10 cellular contexts compared by ENCODE assay signal in the genomic region with DNA sequence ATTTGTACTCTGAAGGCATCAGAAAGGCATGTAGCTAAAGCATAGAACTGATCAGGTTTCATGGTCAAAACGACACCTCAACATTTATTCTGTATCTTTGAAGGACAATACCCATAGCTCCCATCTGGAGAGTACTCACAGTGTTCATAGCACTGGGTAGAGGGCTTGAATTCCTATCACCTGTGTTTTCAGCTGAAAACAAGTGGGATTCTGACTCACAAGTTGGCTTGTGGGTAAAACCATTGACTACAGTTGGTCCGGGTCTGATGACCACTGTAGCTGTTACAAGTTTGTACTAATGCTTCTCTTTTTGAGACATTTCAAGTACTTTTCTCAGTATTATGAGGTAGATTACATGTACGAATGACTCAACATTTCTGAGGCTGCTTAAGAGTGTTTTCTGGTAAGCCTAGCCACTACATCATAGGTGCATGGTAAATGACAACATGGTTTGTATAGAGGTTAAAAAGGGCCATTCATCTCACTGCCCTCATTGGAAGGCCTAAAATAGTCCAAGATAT.
DNase-seq lines count a peak whose midpoint lies in the region; ATAC-seq and TF ChIP-seq lines count a peak whose summit lies in the region.
"Had no signal": no experiment of that assay in that cellular context is flagged by ENCODE, and none has a peak within 500 bp of the region (broad histone marks: within the 10 kb centered on the region; RNA-seq: fewer than 3 reads in every experiment).

No MANE protein-coding gene starts in this region.

- peak; percentile 69 for ATAC-seq in activated CD4-positive, alpha-beta T cell treated with anti-CD3 and anti-CD28 coated beads for 36 hours
- ATAC-seq in GM18517 (IDR thresholded peaks at IDR 0.05; ENCODE audit: unreplicated experiment) = no peak

- TF ChIP-seq POLR2A in ovary (IDR thresholded peaks at IDR 0.05) = no peak

- TF ChIP-seq EP300 in ovary (IDR thresholded peaks at IDR 0.05) = no peak

- peak overlapping the region; percentile 29 for H3K4me3 Mint-ChIP-seq in activated CD4-positive, alpha-beta T cell treated with anti-CD3 and anti-CD28 coated beads for 36 hours

- H3K27ac ChIP-seq in adipose tissue (ENCODE audit: low read depth, low read length) (peak overlapping the region; percentile 42), skeletal muscle tissue (ENCODE audit: low read depth, low read length) (peak overlapping the region; percentile 14), ovary (no peak overlapping the region)
- H3K27ac ChIP-seq: BLaER1 had no signal

- intact Hi-C loops in activated CD4-positive, alpha-beta T cell treated with anti-CD3 and anti-CD28 coated beads for 36 hours (cut with DNase I, micrococcal nuclease) = loop anchor here (1.0 to 10.0 kb wide), 11 partner anchors 9 to 626 kb away; partner anchors contain the start of genes AFTPH (in 1 of the 2), MDH1 (in 1 of the 2), PELI1 (in 1 of the 2) and UGP2 (in 1 of the 2)
- intact Hi-C loops in ovary (cut with DNase I) = no loop called here

- peak overlapping the region; percentile 97 for H3K27ac Mint-ChIP-seq in activated CD4-positive, alpha-beta T cell treated with anti-CD3 and anti-CD28 coated beads for 36 hours

- in situ Hi-C loops in KBM-7 (cut with MboI; ENCODE audit: low pct_unique_long_range_greater_than_20kb, low sequenced_read_pairs) = no loop called here

- no peak overlapping the region for H3K4me3 ChIP-seq in skeletal muscle tissue (ENCODE audit: low read length in 3 of 3)
- no peak overlapping the region for H3K4me3 ChIP-seq in ovary
- H3K4me3 ChIP-seq: BLaER1 had no signal

- H3K4me1 ChIP-seq in skeletal muscle tissue (ENCODE audit: control insufficient read depth in 3 of 3, insufficient read depth in 3 of 3, low read length in 3 of 3) (peaks cover 4 to 17% (median 10%) of the 10 kb centered on the region in 3 donors), ovary (ENCODE audit: insufficient read depth) (no peaks in the 10 kb centered on the region)

- H3K9ac ChIP-seq in skeletal muscle tissue (ENCODE audit: low read depth in 1 of 3, low read length in 3 of 3) = no peak overlapping the region
- H3K9ac ChIP-seq: BLaER1 had no signal

- H3K36me3 ChIP-seq in skeletal muscle tissue (ENCODE audit: control insufficient read depth in 3 of 3, insufficient read depth in 3 of 3, low read length in 3 of 3) (no peaks in the 10 kb centered on the region), ovary (no peaks in the 10 kb centered on the region)
- H3K36me3 ChIP-seq: BLaER1 had no signal

- DNase-seq in activated CD4-positive, alpha-beta T cell treated with anti-CD3 and anti-CD28 coated beads for 36 hours = peak; percentile 72
- no peak for DNase-seq in activated CD4-positive, alpha-beta T cell treated with anti-CD3 and anti-CD28 coated beads, Interleukin-2, amount 50 U/mL, for 1 hour
- DNase-seq in KBM-7 = peak; percentile 47
- no peak for DNase-seq in ovary
- DNase-seq in NCI-H2196 treated with DMSO at 0.1 percent for 48 hours (lab: John Stamatoyannopoulos, UW; ENCODE audit: unreplicated experiment) = no peak
- DNase-seq: right cardiac atrium had no signal

- TF ChIP-seq CTCF in ovary (IDR thresholded peaks at IDR 0.05) = no peak

- H3K27me3 Mint-ChIP-seq in activated CD4-positive, alpha-beta T cell treated with anti-CD3 and anti-CD28 coated beads for 36 hours = no peaks in the 10 kb centered on the region

- 64 to 84% (median 70%) methylated on average over 3 of the region's 3 CpGs for WGBS in adipose tissue, 3 donors
- WGBS in ovary, 3 donors = 83 to 94% (median 85%) methylated on average over 3 of the region's 3 CpGs

- no peaks in the 10 kb centered on the region for H3K36me3 Mint-ChIP-seq in activated CD4-positive, alpha-beta T cell treated with anti-CD3 and anti-CD28 coated beads for 36 hours (ENCODE audit: low read depth)

- no peaks in the 10 kb centered on the region for H3K9me3 ChIP-seq in skeletal muscle tissue (ENCODE audit: control insufficient read depth in 3 of 3, low read length in 3 of 3)
- H3K9me3 ChIP-seq in ovary = no peaks in the 10 kb centered on the region
- H3K9me3 ChIP-seq: BLaER1 had no signal

- H3K27me3 ChIP-seq in skeletal muscle tissue (ENCODE audit: control insufficient read depth in 3 of 3, insufficient read depth in 3 of 3, low read length in 3 of 3) (no peaks in the 10 kb centered on the region), ovary (no peaks in the 10 kb centered on the region)
- H3K27me3 ChIP-seq: BLaER1 had no signal

- H3K9me3 Mint-ChIP-seq in activated CD4-positive, alpha-beta T cell treated with anti-CD3 and anti-CD28 coated beads for 36 hours (ENCODE audit: low read depth) = peaks cover 2% of the 10 kb centered on the region

- CTCF ChIA-PET in activated CD4-positive, alpha-beta T cell treated with anti-CD3 and anti-CD28 coated beads for 36 hours (lab: Charles Lee) = interaction anchor here (0.8 to 1.9 kb wide), 7 partner anchors 15 to 118 kb away, joined by 3 to 14 read pairs (median 5); no protein-coding TSS in a partner anchor

- H3K4me1 Mint-ChIP-seq in activated CD4-positive, alpha-beta T cell treated with anti-CD3 and anti-CD28 coated beads for 36 hours = peaks cover 71% of the 10 kb centered on the region

- POLR2A ChIA-PET in activated CD4-positive, alpha-beta T cell treated with anti-CD3 and anti-CD28 coated beads for 36 hours (lab: Charles Lee) = interaction anchor here (0.6 to 1.7 kb wide), 7 partner anchors 9 to 177 kb away, joined by 3 to 15 read pairs (median 6); no protein-coding TSS in a partner anchor

Comparison
In these comparisons a context has a peak if more than half of its experiments do, and no peak if none do; other contexts are left out.
1. DNase-seq: peak in activated CD4-positive, alpha-beta T cell treated with anti-CD3 and anti-CD28 coated beads for 36 hours (single experiment) and KBM-7 (single experiment); none in activated CD4-positive, alpha-beta T cell treated with anti-CD3 and anti-CD28 coated beads, Interleukin-2, amount 50 U/mL, for 1 hour (single experiment), ovary (0 of 5) and NCI-H2196 treated with DMSO at 0.1 percent for 48 hours (single experiment).
2. H3K27ac ChIP-seq: peak in adipose tissue (single experiment) and skeletal muscle tissue (single experiment); none in ovary (0 of 2).
3. intact Hi-C loops: an anchor here in activated CD4-positive, alpha-beta T cell treated with anti-CD3 and anti-CD28 coated beads for 36 hours (1.0 to 10.0 kb wide); none called in ovary.